ENCODE assay signal across 1 cellular context in genomic region chr16:77434365-77435239, GRCh38.
TF ChIP-seq lines count a peak whose summit lies in the region.

Gene ADAMTS18 (minus strand): TSS chr16:77435034. CDS start chr16:77434695, 339 bp downstream.

TF ChIP-seq in H1, 55 proteins besides CTCF, POLR2A, EP300 and RAD21 (continued from another document):
- peak; percentile 76 for TF ChIP-seq ASH2L (IDR thresholded peaks at IDR 0.05; ENCODE audit: low read length)
- TF ChIP-seq POU5F1 (IDR thresholded peaks at IDR 0.05; ENCODE audit: low read depth, low read length), result no peak
- 0 out of 4 replicates have a peak, but pooled peaks of 1 of the 2 experiments have one; percentile 64 for TF ChIP-seq HDAC2 (IDR thresholded peaks at IDR 0.05; ENCODE audit: borderline replicate concordance in 1 of 2, low read depth in 2 of 2, low read length in 2 of 2)
- TF ChIP-seq KDM4A (IDR thresholded peaks at IDR 0.05; ENCODE audit: low read depth, low read length, severe bottlenecking), result peak; percentile 90
- no peak for TF ChIP-seq SRF (IDR thresholded peaks at IDR 0.05; ENCODE audit: low read depth, low read length)
- no peak for TF ChIP-seq E2F6 (IDR thresholded peaks at IDR 0.05)
- TF ChIP-seq EZH2 (IDR thresholded peaks at IDR 0.05; ENCODE audit: low read depth, low read length, severe bottlenecking), result peak; percentile 59
- TF ChIP-seq BACH1 (IDR thresholded peaks at IDR 0.05; ENCODE audit: low read length), result peak; percentile 8; the same call in 1 of the 2 replicates
- no peak for TF ChIP-seq FOSL1 (IDR thresholded peaks at IDR 0.05; ENCODE audit: insufficient read depth, low read depth, low read length)
- TF ChIP-seq MAFK (IDR thresholded peaks at IDR 0.05; ENCODE audit: low read depth, low read length), result no peak
- TF ChIP-seq CHD7 (IDR thresholded peaks at IDR 0.05; ENCODE audit: insufficient replicate concordance, low read length), result no peak
- TF ChIP-seq JUN (IDR thresholded peaks at IDR 0.05; ENCODE audit: low read depth, low read length), result no peak
- TF ChIP-seq CBX5 (IDR thresholded peaks at IDR 0.05; ENCODE audit: low read depth, low read length), result no peak
- no peak for TF ChIP-seq SP1 (IDR thresholded peaks at IDR 0.05; ENCODE audit: low read depth, low read length)
- TF ChIP-seq MAX (IDR thresholded peaks at IDR 0.05), result peak; percentile 52
